ENCODE assay signal across 8 cellular contexts in the genomic region with DNA sequence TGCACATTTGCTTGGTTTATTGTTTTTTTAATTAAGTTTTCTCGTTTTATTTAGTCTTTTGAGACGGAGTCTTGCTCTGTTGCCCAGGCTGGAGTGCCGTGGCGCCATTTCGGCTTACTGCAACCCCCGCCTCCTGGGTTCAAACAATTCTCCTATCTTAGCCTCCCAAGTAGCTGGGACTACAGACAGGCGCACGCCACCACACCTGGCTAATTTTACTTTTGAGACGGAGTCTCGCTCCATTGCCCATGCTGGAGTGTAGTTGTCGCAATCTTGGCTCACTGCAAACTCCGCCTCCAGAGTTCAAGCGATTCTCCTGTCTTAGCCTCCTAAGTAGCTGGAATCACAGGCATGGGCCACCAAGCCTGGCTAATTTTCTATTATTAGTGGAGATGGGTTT. TPM values are rescaled to one million over a fixed set of nuclear protein-coding genes. Genes with fewer than 3 reads are reported as not detected.
A peak's percentile ranks its signal among the peaks of the same experiment; 100 is the strongest.
DNase-seq lines count a peak whose midpoint lies in the region; ATAC-seq and TF ChIP-seq lines count a peak whose summit lies in the region.

No MANE protein-coding gene starts in this region.

- no peak for ATAC-seq in natural killer cell treated with Interleukin-12 subunit alpha and Interleukin-12 subunit beta and Interleukin-15 and Interleukin-18, amount 100 ng/mL, for 72 hours
- ATAC-seq in HG02938 (IDR thresholded peaks at IDR 0.05; ENCODE audit: unreplicated experiment), result no peak
- ATAC-seq in GM21737 (IDR thresholded peaks at IDR 0.05; ENCODE audit: unreplicated experiment), result no peak

- no peaks in the 10 kb centered on the region for H3K9me3 ChIP-seq in BLaER1
- no peaks in the 10 kb centered on the region for H3K9me3 ChIP-seq in MG63

- H3K9ac ChIP-seq in BLaER1, result peak overlapping the region; percentile 97

- peaks cover 71% of the 10 kb centered on the region for H3K36me3 Mint-ChIP-seq in dendritic cell treated with granulocyte-macrophage colony-stimulating factor and Interleukin-4, amounts not matched to agents 40 ng/mL and 50 ng/mL, for 4 days (ENCODE audit: low read depth)
- H3K36me3 Mint-ChIP-seq in natural killer cell treated with Interleukin-12 subunit alpha and Interleukin-12 subunit beta and Interleukin-15 and Interleukin-18, amount 100 ng/mL, for 72 hours, result peaks cover 40% of the 10 kb centered on the region

- no peaks in the 10 kb centered on the region for H3K27me3 Mint-ChIP-seq in dendritic cell treated with granulocyte-macrophage colony-stimulating factor and Interleukin-4, amounts not matched to agents 40 ng/mL and 50 ng/mL, for 4 days
- H3K27me3 Mint-ChIP-seq in natural killer cell treated with Interleukin-12 subunit alpha and Interleukin-12 subunit beta and Interleukin-15 and Interleukin-18, amount 100 ng/mL, for 72 hours, result no peaks in the 10 kb centered on the region

- intact Hi-C loops in dendritic cell treated with granulocyte-macrophage colony-stimulating factor and Interleukin-4, amounts not matched to agents 40 ng/mL and 50 ng/mL, for 4 days (cut with micrococcal nuclease), result loop anchor here (10.0 kb wide), 1 partner anchor 183 kb away; no protein-coding TSS in a partner anchor
- intact Hi-C loops in lower leg skin (cut with DNase I; ENCODE audit: low total_unique reads), result no loop called here

- peak overlapping the region; percentile 96 for H3K27ac ChIP-seq in BLaER1

- peaks cover 63% of the 10 kb centered on the region for H3K4me1 ChIP-seq in BLaER1

- peaks cover 71% of the 10 kb centered on the region for H3K4me1 Mint-ChIP-seq in dendritic cell treated with granulocyte-macrophage colony-stimulating factor and Interleukin-4, amounts not matched to agents 40 ng/mL and 50 ng/mL, for 4 days (ENCODE audit: low read depth)
- peaks cover 51 to 54% of the 10 kb centered on the region in 2 donors for H3K4me1 Mint-ChIP-seq in natural killer cell treated with Interleukin-12 subunit alpha and Interleukin-12 subunit beta and Interleukin-15 and Interleukin-18, amount 100 ng/mL, for 72 hours (ENCODE audit: low read depth in 2 of 2)

- no peaks in the 10 kb centered on the region for H3K9me3 Mint-ChIP-seq in dendritic cell treated with granulocyte-macrophage colony-stimulating factor and Interleukin-4, amounts not matched to agents 40 ng/mL and 50 ng/mL, for 4 days
- H3K9me3 Mint-ChIP-seq in natural killer cell treated with Interleukin-12 subunit alpha and Interleukin-12 subunit beta and Interleukin-15 and Interleukin-18, amount 100 ng/mL, for 72 hours, result no peaks in the 10 kb centered on the region

- no peak for DNase-seq in MG63
- no peak for DNase-seq in natural killer cell treated with Interleukin-12 subunit alpha and Interleukin-12 subunit beta and Interleukin-15 and Interleukin-18, amount 100 ng/mL, for 72 hours (ENCODE audit: low spot score)
- DNase-seq in NCI-H510A (lab: John Stamatoyannopoulos, UW), result no peak
- no peak for DNase-seq in lower leg skin (ENCODE audit: low spot score in 2 of 2)

- peak overlapping the region; percentile 91 for H3K27ac Mint-ChIP-seq in dendritic cell treated with granulocyte-macrophage colony-stimulating factor and Interleukin-4, amounts not matched to agents 40 ng/mL and 50 ng/mL, for 4 days
- H3K27ac Mint-ChIP-seq in natural killer cell treated with Interleukin-12 subunit alpha and Interleukin-12 subunit beta and Interleukin-15 and Interleukin-18, amount 100 ng/mL, for 72 hours, result peak overlapping the region; percentile 97 to 98

- H3K27me3 ChIP-seq in BLaER1 (no peaks in the 10 kb centered on the region), MG63 (no peaks in the 10 kb centered on the region)

- H3K4me3 Mint-ChIP-seq in dendritic cell treated with granulocyte-macrophage colony-stimulating factor and Interleukin-4, amounts not matched to agents 40 ng/mL and 50 ng/mL, for 4 days, result peak overlapping the region; percentile 90
- H3K4me3 Mint-ChIP-seq in natural killer cell treated with Interleukin-12 subunit alpha and Interleukin-12 subunit beta and Interleukin-15 and Interleukin-18, amount 100 ng/mL, for 72 hours, result peak overlapping the region; percentile 97

- 72 to 82% methylated on average over 13 of the region's 13 CpGs for WGBS in lower leg skin, 2 donors

- TF ChIP-seq POLR2A in lower leg skin (IDR thresholded peaks at IDR 0.05), result no peak

- peaks cover 61% of the 10 kb centered on the region for H4K20me1 ChIP-seq in BLaER1

- H3K4me2 ChIP-seq in BLaER1, result peak overlapping the region; percentile 97

- H3K36me3 ChIP-seq in BLaER1, result peaks cover 67% of the 10 kb centered on the region
- H3K36me3 ChIP-seq in MG63, result peaks cover 63% of the 10 kb centered on the region

- peak overlapping the region; percentile 86 for H3K4me3 ChIP-seq in BLaER1
- peak overlapping the region; percentile 82 for H3K4me3 ChIP-seq in MG63
- no peak overlapping the region for H3K4me3 ChIP-seq in lower leg skin (ENCODE audit: low read depth, poor library complexity, severe bottlenecking)

- TF ChIP-seq CTCF in lower leg skin (IDR thresholded peaks at IDR 0.05), result no peak

RNA-seq across cellular contexts. Expression of a gene that starts 1.3 kb away (rescaled TPM):
- 3,013 and 3,637 TPM in 2 replicates for total RNA-seq in MG63 (2014; rRNA removed; shearing (Covaris generic); ENCODE audit: low replicate concordance)
- 1,000 to 10,000 TPM in 1 of 2 donors, 100 to 1,000 TPM in 1; 774 to 1,402 TPM for total RNA-seq in natural killer cell treated with Interleukin-12 subunit alpha and Interleukin-12 subunit beta and Interleukin-15 and Interleukin-18, amount 100 ng/mL, for 72 hours
- total RNA-seq in lower leg skin, result 1,000 to 10,000 TPM; 2,457 to 3,045 (median 2,759) TPM

RNA-seq across cellular contexts. Expression of a gene that starts 10.9 kb away (rescaled TPM):
- 68.7 and 103 TPM in 2 replicates for total RNA-seq in MG63 (2014; rRNA removed; shearing (Covaris generic); ENCODE audit: low replicate concordance)
- 10 to 100 TPM; 15.5 to 26.2 TPM for total RNA-seq in natural killer cell treated with Interleukin-12 subunit alpha and Interleukin-12 subunit beta and Interleukin-15 and Interleukin-18, amount 100 ng/mL, for 72 hours
- 100 to 1,000 TPM in 2 of 4 donors, 10 to 100 TPM in 2; 80.5 to 118 (median 107) TPM for total RNA-seq in lower leg skin

RNA-seq across cellular contexts. Expression of a gene that starts 12.6 kb away (rescaled TPM):
- 15.7 and 43.2 TPM in 2 replicates for total RNA-seq in MG63 (2014; rRNA removed; shearing (Covaris generic); ENCODE audit: low replicate concordance)
- 10 to 100 TPM; 24.2 to 56.5 TPM for total RNA-seq in natural killer cell treated with Interleukin-12 subunit alpha and Interleukin-12 subunit beta and Interleukin-15 and Interleukin-18, amount 100 ng/mL, for 72 hours
- 100 to 1,000 TPM in 1 of 4 donors, 10 to 100 TPM in 3; 57.4 to 117 (median 62.2) TPM for total RNA-seq in lower leg skin

RNA-seq across cellular contexts. Expression of a gene that starts 20.8 kb away (rescaled TPM):
- total RNA-seq in MG63 (2014; rRNA removed; shearing (Covaris generic); ENCODE audit: low replicate concordance), result not detected in 2 replicates
- under 1 TPM; 0.43 to 0.47 TPM for total RNA-seq in natural killer cell treated with Interleukin-12 subunit alpha and Interleukin-12 subunit beta and Interleukin-15 and Interleukin-18, amount 100 ng/mL, for 72 hours
- total RNA-seq in lower leg skin, result 1 to 10 TPM in 2 of 4 donors, under 1 TPM in 2; 0.65 to 7.7 (median 3.5) TPM

RNA-seq across cellular contexts. Expression of a gene that starts 29.0 kb away (rescaled TPM):
- total RNA-seq in MG63 (2014; rRNA removed; shearing (Covaris generic); ENCODE audit: low replicate concordance), result not detected in 2 replicates
- total RNA-seq in natural killer cell treated with Interleukin-12 subunit alpha and Interleukin-12 subunit beta and Interleukin-15 and Interleukin-18, amount 100 ng/mL, for 72 hours, result 1 to 10 TPM in 1 of 2 donors, not detected in 1; 1.2 TPM
- total RNA-seq in lower leg skin, result 1 to 10 TPM; 2.4 to 9.3 (median 6.3) TPM
